Comparison of ENCODE assay signal across 1 cellular context in genomic region chr7:93728292-93728691, GRCh38.
TF ChIP-seq lines count a peak whose summit lies in the region.

No MANE protein-coding gene starts in this region.

TF ChIP-seq in SK-N-SH treated with all-trans-retinoic acid at 6 μM for 48 hours, 23 proteins besides CTCF, POLR2A, EP300 and RAD21 (continued from another document):
- peak; percentile 7; the same call in 1 of the 2 replicates for TF ChIP-seq POU6F1 (CRISPR knock-in tag; IDR thresholded peaks at IDR 0.05; ENCODE audit: borderline replicate concordance, low read depth)
- TF ChIP-seq TOX (CRISPR knock-in tag; IDR thresholded peaks at IDR 0.05; ENCODE audit: borderline replicate concordance) = peak; percentile 90; the same call in 1 of the 2 replicates
- TF ChIP-seq ZFP30 (CRISPR knock-in tag; IDR thresholded peaks at IDR 0.05) = no peak
- TF ChIP-seq PPARA (CRISPR knock-in tag; IDR thresholded peaks at IDR 0.05; ENCODE audit: borderline replicate concordance) = no peak
- no peak for TF ChIP-seq CSDC2 (CRISPR knock-in tag; IDR thresholded peaks at IDR 0.05)
- no peak for TF ChIP-seq ZNF8 (CRISPR knock-in tag; IDR thresholded peaks at IDR 0.05)
- no peak for TF ChIP-seq SNAI2 (CRISPR knock-in tag; IDR thresholded peaks at IDR 0.05)
- no peak for TF ChIP-seq BACH2 (CRISPR knock-in tag; IDR thresholded peaks at IDR 0.05; ENCODE audit: borderline replicate concordance)
TF ChIP-seq in SK-N-SH treated with all-trans-retinoic acid at 6 μM for 48 hours: peak in this region for 4.
